Comparison of ENCODE assay signal across 16 cellular contexts in genomic region chr6:87806635-87807034, GRCh38.
A peak's percentile ranks its signal among the peaks of the same experiment; 100 is the strongest.
DNase-seq lines count a peak whose midpoint lies in the region; ATAC-seq, FAIRE-seq and TF ChIP-seq lines count a peak whose summit lies in the region.
"Had no signal": no experiment of that assay in that cellular context is flagged by ENCODE, and none has a peak within 500 bp of the region (broad histone marks: within the 10 kb centered on the region; RNA-seq: fewer than 3 reads in every experiment).

No MANE protein-coding gene starts in this region.

- TF ChIP-seq CTCF in colonic mucosa (IDR thresholded peaks at IDR 0.05) (no peak), omental fat pad (IDR thresholded peaks at IDR 0.05) (no peak), neural progenitor cell (IDR thresholded peaks at IDR 0.05) (no peak)

- H3K4me3 ChIP-seq in colonic mucosa (no peak overlapping the region), neural progenitor cell (no peak overlapping the region)
- H3K4me3 ChIP-seq: PC-9, psoas muscle had no signal

- H3K27ac ChIP-seq in colonic mucosa (peak overlapping the region; percentile 8), neural progenitor cell (no peak overlapping the region)
- H3K27ac ChIP-seq: PC-9, psoas muscle had no signal

- H3K9me3 ChIP-seq in colonic mucosa (no peaks in the 10 kb centered on the region), neural progenitor cell (ENCODE audit: low read depth) (no peaks in the 10 kb centered on the region)
- H3K9me3 ChIP-seq: psoas muscle had no signal

- no peak overlapping the region for H3K27ac Mint-ChIP-seq in neural progenitor cell
- H3K27ac Mint-ChIP-seq: stimulated activated memory B cell treated with anti-CD40 and anti-IgM and Interleukin-4, amounts not matched to agents 10 μg/mL and 1 μg/mL and 100 μg/mL, for 72 hours had no signal

- H4K20me1 ChIP-seq in neural progenitor cell (ENCODE audit: low read depth) = no peaks in the 10 kb centered on the region

- H3K36me3 ChIP-seq in colonic mucosa (no peaks in the 10 kb centered on the region), neural progenitor cell (no peaks in the 10 kb centered on the region)

- no peak overlapping the region for H2AFZ ChIP-seq in neural progenitor cell (replicated peaks)
- H2AFZ ChIP-seq: PC-9 had no signal

- no peaks in the 10 kb centered on the region for H3K9me3 Mint-ChIP-seq in neural progenitor cell
- H3K9me3 Mint-ChIP-seq: stimulated activated memory B cell treated with anti-CD40 and anti-IgM and Interleukin-4, amounts not matched to agents 10 μg/mL and 1 μg/mL and 100 μg/mL, for 72 hours had no signal

- CTCF ChIA-PET in HEK293T (lab: Yijun Ruan, JAX) = no interaction called here

- H3F3A ChIP-seq in neural progenitor cell (ENCODE audit: low read depth) = no peaks in the 10 kb centered on the region

- H3K36me3 Mint-ChIP-seq in neural progenitor cell = no peaks in the 10 kb centered on the region
- H3K36me3 Mint-ChIP-seq: stimulated activated memory B cell treated with anti-CD40 and anti-IgM and Interleukin-4, amounts not matched to agents 10 μg/mL and 1 μg/mL and 100 μg/mL, for 72 hours had no signal

- H3K4me1 ChIP-seq in colonic mucosa (no peaks in the 10 kb centered on the region), neural progenitor cell (no peaks in the 10 kb centered on the region)
- H3K4me1 ChIP-seq: psoas muscle had no signal

- FAIRE-seq in GM19239 (lab: Jason Lieb, UNC) = no peak
- FAIRE-seq: H54 had no signal

- peaks cover 3% of the 10 kb centered on the region for H3K27me3 Mint-ChIP-seq in neural progenitor cell (ENCODE audit: insufficient read depth, low read depth)
- H3K27me3 Mint-ChIP-seq: stimulated activated memory B cell treated with anti-CD40 and anti-IgM and Interleukin-4, amounts not matched to agents 10 μg/mL and 1 μg/mL and 100 μg/mL, for 72 hours had no signal

- H3K4me1 Mint-ChIP-seq in neural progenitor cell = peaks cover 3% of the 10 kb centered on the region

- ATAC-seq in omental fat pad (ENCODE audit: low FRiP score) = no peak
- ATAC-seq in GM21515 (IDR thresholded peaks at IDR 0.05; ENCODE audit: unreplicated experiment) = no peak

- H3K9ac ChIP-seq in colonic mucosa (ENCODE audit: low read depth in 2 of 2, low read length in 2 of 2) (no peak overlapping the region), neural progenitor cell (no peak overlapping the region)

- H3K79me2 ChIP-seq in neural progenitor cell (ENCODE audit: low read depth) = no peaks in the 10 kb centered on the region

- intact Hi-C loops in colonic mucosa (cut with DNase I) = no loop called here

- POLR2A ChIA-PET in HEK293T (lab: Yijun Ruan, JAX) = no interaction called here

- no peaks in the 10 kb centered on the region for H3K27me3 ChIP-seq in colonic mucosa
- no peaks in the 10 kb centered on the region for H3K27me3 ChIP-seq in neural progenitor cell

- peak; percentile 9 for DNase-seq in COLO668 (lab: John Stamatoyannopoulos, UW; ENCODE audit: unreplicated experiment)
- DNase-seq in HEK293T (ENCODE audit: extremely low spot score) = peak; percentile 23
- peak; percentile 19 for DNase-seq in NCI-H2227 treated with DMSO at 0.1 percent for 48 hours (lab: John Stamatoyannopoulos, UW)
- DNase-seq in colonic mucosa = peak; percentile 39
- DNase-seq in omental fat pad (ENCODE audit: low spot score) = no peak
- no peak for DNase-seq in neural progenitor cell (ENCODE audit: low spot score)
- no peak for DNase-seq in GM19239 (ENCODE audit: insufficient read length, low spot score)
- DNase-seq: activated CD4-positive, alpha-beta T cell treated with anti-CD3 and anti-CD28 coated beads, Interleukin-2, amount 50 U/mL, for 4 hours; AML-193; PC-9; psoas muscle; stimulated activated CD4-positive, alpha-beta T cell treated with anti-CD3 and anti-CD28 coated beads, Interleukin-2, amount 100 ng/mL, for 48 hours; T1000 had no signal

- no peak overlapping the region for H3K4me2 ChIP-seq in neural progenitor cell
- H3K4me2 ChIP-seq: PC-9 had no signal

- H3K4me3 Mint-ChIP-seq in neural progenitor cell = no peak overlapping the region
- H3K4me3 Mint-ChIP-seq: stimulated activated memory B cell treated with anti-CD40 and anti-IgM and Interleukin-4, amounts not matched to agents 10 μg/mL and 1 μg/mL and 100 μg/mL, for 72 hours had no signal

TF ChIP-seq in HEK293T, 16 proteins besides CTCF, POLR2A, EP300 and RAD21:
- TF ChIP-seq NFRKB (IDR thresholded peaks at IDR 0.05) = no peak
- no peak for TF ChIP-seq LEF1 (IDR thresholded peaks at IDR 0.05; ENCODE audit: borderline replicate concordance)
- TF ChIP-seq TARDBP (IDR thresholded peaks at IDR 0.05) = no peak
- TF ChIP-seq HDGF (IDR thresholded peaks at IDR 0.05; ENCODE audit: borderline replicate concordance) = no peak
- no peak for TF ChIP-seq SUZ12 (IDR thresholded peaks at IDR 0.05)
- TF ChIP-seq ELF4 (IDR thresholded peaks at IDR 0.05) = no peak
- no peak for TF ChIP-seq FOXA1 (IDR thresholded peaks at IDR 0.05)
- no peak for TF ChIP-seq FOXM1 (IDR thresholded peaks at IDR 0.05; ENCODE audit: borderline replicate concordance)

Comparison
In these comparisons a context has a peak if more than half of its experiments do, and no peak if none do; other contexts are left out.
1. DNase-seq: peak in COLO668 (single experiment), HEK293T (single experiment), NCI-H2227 treated with DMSO at 0.1 percent for 48 hours (single experiment) and colonic mucosa (single experiment); none in omental fat pad (single experiment), neural progenitor cell (single experiment) and GM19239 (single experiment).